ENCODE assay signal across 1 cellular context in the genomic region with DNA sequence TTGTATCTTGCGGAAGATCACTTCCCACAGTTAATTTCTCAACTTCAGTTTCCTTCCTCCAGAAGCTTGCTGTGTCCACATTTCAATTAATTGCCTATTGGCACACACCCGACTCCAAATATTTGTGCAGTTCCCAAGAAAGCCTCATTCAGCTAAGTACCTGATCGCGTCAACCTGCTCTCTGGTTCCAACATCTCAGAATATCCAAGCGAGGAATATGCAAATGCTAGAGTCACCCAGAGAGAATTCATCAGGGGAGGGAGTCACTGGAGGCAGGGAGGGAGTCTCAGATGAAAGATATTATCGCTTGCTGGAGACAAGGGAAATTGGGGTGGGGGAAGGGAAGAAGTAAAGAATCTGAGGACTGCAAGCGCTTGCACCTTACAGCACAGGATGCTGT.
A peak's percentile ranks its signal among the peaks of the same experiment; 100 is the strongest.
TF ChIP-seq lines count a peak whose summit lies in the region.

No MANE protein-coding gene starts in this region.

TF ChIP-seq in K562, 482 proteins besides CTCF, POLR2A, EP300 and RAD21 (continued from another document):
- TF ChIP-seq, protein P1, sequence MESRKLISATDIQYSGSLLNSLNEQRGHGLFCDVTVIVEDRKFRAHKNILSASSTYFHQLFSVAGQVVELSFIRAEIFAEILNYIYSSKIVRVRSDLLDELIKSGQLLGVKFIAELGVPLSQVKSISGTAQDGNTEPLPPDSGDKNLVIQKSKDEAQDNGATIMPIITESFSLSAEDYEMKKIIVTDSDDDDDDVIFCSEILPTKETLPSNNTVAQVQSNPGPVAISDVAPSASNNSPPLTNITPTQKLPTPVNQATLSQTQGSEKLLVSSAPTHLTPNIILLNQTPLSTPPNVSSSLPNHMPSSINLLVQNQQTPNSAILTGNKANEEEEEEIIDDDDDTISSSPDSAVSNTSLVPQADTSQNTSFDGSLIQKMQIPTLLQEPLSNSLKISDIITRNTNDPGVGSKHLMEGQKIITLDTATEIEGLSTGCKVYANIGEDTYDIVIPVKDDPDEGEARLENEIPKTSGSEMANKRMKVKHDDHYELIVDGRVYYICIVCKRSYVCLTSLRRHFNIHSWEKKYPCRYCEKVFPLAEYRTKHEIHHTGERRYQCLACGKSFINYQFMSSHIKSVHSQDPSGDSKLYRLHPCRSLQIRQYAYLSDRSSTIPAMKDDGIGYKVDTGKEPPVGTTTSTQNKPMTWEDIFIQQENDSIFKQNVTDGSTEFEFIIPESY (CRISPR knock-in tag; IDR thresholded peaks at IDR 0.05): no peak
- no peak for TF ChIP-seq ZNF830 (CRISPR knock-in tag; IDR thresholded peaks at IDR 0.05)
- no peak for TF ChIP-seq ZKSCAN3 (CRISPR knock-in tag; IDR thresholded peaks at IDR 0.05)
- peak; percentile 46; the same call in 1 of the 2 replicates for TF ChIP-seq SMARCE1 (IDR thresholded peaks at IDR 0.05)
TF ChIP-seq in K562: peak in this region for 9.
